In genomic region chr4:71944956-71945355, GRCh38 we compare ENCODE assay signal across 25 cellular contexts.
A peak's percentile ranks its signal among the peaks of the same experiment; 100 is the strongest.
DNase-seq lines count a peak whose midpoint lies in the region; ATAC-seq and TF ChIP-seq lines count a peak whose summit lies in the region.
"Had no signal": no experiment of that assay in that cellular context is flagged by ENCODE, and none has a peak within 500 bp of the region (broad histone marks: within the 10 kb centered on the region; RNA-seq: fewer than 3 reads in every experiment).

No MANE protein-coding gene starts in this region.

- no peaks in the 10 kb centered on the region for H3K36me3 ChIP-seq in brain microvascular endothelial cell (replicated peaks)
- H3K36me3 ChIP-seq in effector memory CD4-positive, alpha-beta T cell (ENCODE audit: control insufficient read depth, insufficient read depth, low read length), result no peaks in the 10 kb centered on the region
- H3K36me3 ChIP-seq: BE2C, colonic mucosa, esophagus squamous epithelium, neural progenitor cell, right atrium auricular region had no signal

- H3K27me3 ChIP-seq in brain microvascular endothelial cell (replicated peaks), result no peaks in the 10 kb centered on the region
- H3K27me3 ChIP-seq in effector memory CD4-positive, alpha-beta T cell (replicated peaks; ENCODE audit: control insufficient read depth, insufficient read depth, low read length, poor library complexity, severe bottlenecking), result no peaks in the 10 kb centered on the region
- H3K27me3 ChIP-seq: BE2C, colonic mucosa, esophagus squamous epithelium, neural progenitor cell, right atrium auricular region had no signal

- DNase-seq in AG10803 (ENCODE audit: low read depth) (peak; percentile 12), LHCN-M2 (ENCODE audit: low read depth) (peak; percentile 8), brain microvascular endothelial cell (peak; percentile 2), fibroblast of the aortic adventitia (ENCODE audit: low read depth) (peak; percentile 12)
- no peak for DNase-seq in activated naive CD4-positive, alpha-beta T cell (lab: John Stamatoyannopoulos, UW)
- DNase-seq in activated CD8-positive, alpha-beta memory T cell treated with anti-CD3 and anti-CD28 coated beads, Interleukin-2, amount 50 U/mL, for 48 hours, result no peak
- DNase-seq in effector memory CD4-positive, alpha-beta T cell, result no peak
- DNase-seq: activated CD4-positive, alpha-beta T cell treated with anti-CD3 and anti-CD28 coated beads, Interleukin-2, amount 10 ng/mL, durations not matched to agents 24 days and 14 days; activated T-cell treated with anti-CD3 and anti-CD28 coated beads, Interleukin-2, amount 50 U/mL, for 48 hours; BE2C; colonic mucosa; DMS79 treated with DMSO at 0.1 percent for 48 hours; effector memory CD8-positive, alpha-beta T cell; esophagus squamous epithelium; kidney glomerular epithelial cell; MV-4-11; NCI-H524 treated with DMSO at 0.1 percent for 48 hours; NK-92 treated with Interleukin-12 subunit alpha and Interleukin-12 subunit beta, amount 100 ng/mL, for 24 hours; SHP77 treated with DMSO at 0.1 percent for 48 hours; substantia nigra had no signal

- no peak overlapping the region for H3K27ac ChIP-seq in brain microvascular endothelial cell
- H3K27ac ChIP-seq in effector memory CD4-positive, alpha-beta T cell (ENCODE audit: insufficient read depth, low read length, poor library complexity, severe bottlenecking), result no peak overlapping the region
- H3K27ac ChIP-seq: colonic mucosa, esophagus squamous epithelium, KMS-11, neural progenitor cell, parathyroid adenoma, right atrium auricular region had no signal

- ATAC-seq in HG02884 (IDR thresholded peaks at IDR 0.05; ENCODE audit: unreplicated experiment), result no peak
- ATAC-seq: effector memory CD8-positive, alpha-beta T cell had no signal

- in situ Hi-C loops in brain microvascular endothelial cell (cut with HindIII; ENCODE audit: low pct_ligation_motif_present, low sequenced_read_pairs), result no loop called here

- H3K4me1 ChIP-seq in effector memory CD4-positive, alpha-beta T cell (ENCODE audit: control insufficient read depth, insufficient read depth, low read length, poor library complexity, severe bottlenecking), result no peaks in the 10 kb centered on the region
- H3K4me1 ChIP-seq: BE2C, colonic mucosa, esophagus squamous epithelium, neural progenitor cell, parathyroid adenoma, right atrium auricular region had no signal

- no peaks in the 10 kb centered on the region for H3K9me3 ChIP-seq in effector memory CD4-positive, alpha-beta T cell (ENCODE audit: control insufficient read depth, low read length)
- H3K9me3 ChIP-seq: BE2C, colonic mucosa, right atrium auricular region had no signal

- H3K4me3 ChIP-seq in AG10803 (ENCODE audit: low read length) (no peak overlapping the region), brain microvascular endothelial cell (ENCODE audit: low read depth, low read length) (no peak overlapping the region), fibroblast of the aortic adventitia (ENCODE audit: low read depth, low read length) (no peak overlapping the region)
- no peak overlapping the region for H3K4me3 ChIP-seq in effector memory CD4-positive, alpha-beta T cell (ENCODE audit: insufficient read depth, low read depth, low read length, poor library complexity, severe bottlenecking)
- H3K4me3 ChIP-seq: colonic mucosa, esophagus squamous epithelium, neural progenitor cell, right atrium auricular region had no signal

- no peak for TF ChIP-seq CTCF in AG10803 (conservative IDR thresholded peaks at IDR 0.05; ENCODE audit: low read length)
- no peak for TF ChIP-seq CTCF in brain microvascular endothelial cell (IDR thresholded peaks at IDR 0.05; ENCODE audit: low read depth, low read length, missing control alignments)
- TF ChIP-seq CTCF in fibroblast of the aortic adventitia (IDR thresholded peaks at IDR 0.05; ENCODE audit: insufficient read depth, low read length), result no peak

Comparison
In these comparisons a context has a peak if more than half of its experiments do, and no peak if none do; other contexts are left out.
1. DNase-seq: peak in AG10803 (single experiment), LHCN-M2 (single experiment), brain microvascular endothelial cell (single experiment) and fibroblast of the aortic adventitia (single experiment); none in activated naive CD4-positive, alpha-beta T cell (0 of 4), activated CD8-positive, alpha-beta memory T cell treated with anti-CD3 and anti-CD28 coated beads, Interleukin-2, amount 50 U/mL, for 48 hours (single experiment) and effector memory CD4-positive, alpha-beta T cell (0 of 3).